ENCODE assay signal across 15 cellular contexts in genomic region chr16:48564544-48565444, GRCh38. TPM values are rescaled to one million over a fixed set of nuclear protein-coding genes. Genes with fewer than 3 reads are reported as not detected.
DNase-seq lines count a peak whose midpoint lies in the region; ATAC-seq and TF ChIP-seq lines count a peak whose summit lies in the region.
"Had no signal": no experiment of that assay in that cellular context is flagged by ENCODE, and none has a peak within 500 bp of the region (broad histone marks: within the 10 kb centered on the region; RNA-seq: fewer than 3 reads in every experiment).

No MANE protein-coding gene starts in this region.

- H3K27ac Mint-ChIP-seq in stimulated activated naive CD8-positive, alpha-beta T cell treated with anti-CD3 and anti-CD28 coated beads, Interleukin-15, Interleukin-2, amounts not matched to agents 100 ng/mL and 50 ng/mL, for 24 hours: peak overlapping the region; percentile 55

- H3K4me3 Mint-ChIP-seq in stimulated activated naive CD8-positive, alpha-beta T cell treated with anti-CD3 and anti-CD28 coated beads, Interleukin-15, Interleukin-2, amounts not matched to agents 100 ng/mL and 50 ng/mL, for 24 hours: no peak overlapping the region

- no peaks in the 10 kb centered on the region for H3K36me3 ChIP-seq in vagina

- peaks cover 36% of the 10 kb centered on the region for H3K4me1 ChIP-seq in vagina

- no peaks in the 10 kb centered on the region for H3K9me3 ChIP-seq in vagina

- H3K9me3 Mint-ChIP-seq in stimulated activated naive CD8-positive, alpha-beta T cell treated with anti-CD3 and anti-CD28 coated beads, Interleukin-15, Interleukin-2, amounts not matched to agents 100 ng/mL and 50 ng/mL, for 24 hours: no peaks in the 10 kb centered on the region

- peak; percentile 19 for DNase-seq in DMS53 (lab: John Stamatoyannopoulos, UW)
- no peak for DNase-seq in DMS53 treated with DMSO at 0.1 percent for 48 hours (lab: John Stamatoyannopoulos, UW; ENCODE audit: unreplicated experiment)
- no peak for DNase-seq in stimulated activated naive CD8-positive, alpha-beta T cell treated with anti-CD3 and anti-CD28 coated beads, Interleukin-15, Interleukin-2, amounts not matched to agents 100 U/mL and 50 U/mL, for 24 hours
- peak; percentile 65 for DNase-seq in kidney tubule cell (ENCODE audit: low spot score)
- no peak for DNase-seq in NCI-H1105 (lab: John Stamatoyannopoulos, UW)
- no peak for DNase-seq in vagina (ENCODE audit: extremely low spot score in 2 of 2)
- no peak for DNase-seq in RWPE1 (ENCODE audit: low spot score)
- DNase-seq: DMS 273 treated with DMSO at 0.1 percent for 48 hours, EL, NCI-H1105 treated with DMSO at 0.1 percent for 48 hours, NCI-H187 treated with DMSO at 0.1 percent for 48 hours, NCI-H526 treated with DMSO at 0.1 percent for 48 hours, SHP77 treated with DMSO at 0.1 percent for 48 hours had no signal

- CTCF ChIA-PET in RWPE1 (lab: Yijun Ruan, JAX): no interaction called here

- no peak for ATAC-seq in stimulated activated naive CD8-positive, alpha-beta T cell treated with anti-CD3 and anti-CD28 coated beads, Interleukin-15, Interleukin-2, amounts not matched to agents 100 U/mL and 50 U/mL, for 24 hours

- no peak overlapping the region for H3K4me3 ChIP-seq in vagina

- intact Hi-C loops in vagina (cut with DNase I): no loop called here

- H3K27me3 ChIP-seq in vagina: no peaks in the 10 kb centered on the region

- no peak for TF ChIP-seq POLR2A in vagina (IDR thresholded peaks at IDR 0.05)

- H3K27ac ChIP-seq in vagina (no peak overlapping the region), RWPE1 (no peak overlapping the region)
- H3K27ac ChIP-seq: 22Rv1 had no signal

- peaks cover 80% of the 10 kb centered on the region for H3K4me1 Mint-ChIP-seq in stimulated activated naive CD8-positive, alpha-beta T cell treated with anti-CD3 and anti-CD28 coated beads, Interleukin-15, Interleukin-2, amounts not matched to agents 100 ng/mL and 50 ng/mL, for 24 hours (ENCODE audit: low read depth)

- no peak for TF ChIP-seq CTCF in vagina (IDR thresholded peaks at IDR 0.05)
- no peak for TF ChIP-seq CTCF in RWPE1 (conservative IDR thresholded peaks at IDR 0.05; ENCODE audit: low read depth)

- POLR2A ChIA-PET in RWPE1 (lab: Yijun Ruan, JAX; ENCODE audit: low non-redundant PET): no interaction called here

- H3K36me3 Mint-ChIP-seq in stimulated activated naive CD8-positive, alpha-beta T cell treated with anti-CD3 and anti-CD28 coated beads, Interleukin-15, Interleukin-2, amounts not matched to agents 100 ng/mL and 50 ng/mL, for 24 hours (ENCODE audit: low read depth): peaks cover 48% of the 10 kb centered on the region

- H3K27me3 Mint-ChIP-seq in stimulated activated naive CD8-positive, alpha-beta T cell treated with anti-CD3 and anti-CD28 coated beads, Interleukin-15, Interleukin-2, amounts not matched to agents 100 ng/mL and 50 ng/mL, for 24 hours: no peaks in the 10 kb centered on the region

RNA-seq across cellular contexts. Expression of gene N4BP1, which starts 45.2 kb away (rescaled TPM):
- 44.0 TPM for total RNA-seq in vagina

Comparison
In these comparisons a context has a peak if more than half of its experiments do, and no peak if none do; other contexts are left out.
1. DNase-seq: peak in DMS53 (single experiment) and kidney tubule cell (single experiment); none in DMS53 treated with DMSO at 0.1 percent for 48 hours (single experiment), stimulated activated naive CD8-positive, alpha-beta T cell treated with anti-CD3 and anti-CD28 coated beads, Interleukin-15, Interleukin-2, amounts not matched to agents 100 U/mL and 50 U/mL, for 24 hours (single experiment), NCI-H1105 (single experiment), vagina (0 of 2) and RWPE1 (single experiment).